In the genomic region with DNA sequence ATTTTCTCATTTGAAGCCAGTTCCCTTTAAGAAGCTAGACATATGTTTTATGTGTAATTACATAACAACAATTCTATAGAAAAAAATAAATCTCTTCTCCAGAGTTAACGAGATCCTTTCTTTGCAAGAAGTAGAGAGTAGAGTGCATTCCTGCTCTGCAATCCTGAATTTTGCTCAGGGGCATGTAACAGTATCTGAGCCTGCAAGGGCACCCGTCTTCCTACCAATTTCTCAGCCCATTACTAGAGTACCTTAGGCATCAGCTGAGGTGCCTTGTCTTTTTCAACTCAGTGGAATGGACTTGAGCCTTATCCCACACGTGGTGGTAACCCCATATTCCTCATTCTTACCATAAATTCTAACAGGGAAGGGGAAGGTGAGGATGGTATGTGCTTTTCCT, we compare ENCODE assay signal across 17 cellular contexts.
DNase-seq lines count a peak whose midpoint lies in the region; FAIRE-seq and TF ChIP-seq lines count a peak whose summit lies in the region.
"Had no signal": no experiment of that assay in that cellular context is flagged by ENCODE, and none has a peak within 500 bp of the region (broad histone marks: within the 10 kb centered on the region; RNA-seq: fewer than 3 reads in every experiment).

No MANE protein-coding gene starts in this region.

- H3K9ac ChIP-seq in SK-N-MC (ENCODE audit: insufficient read length), result no peak overlapping the region
- H3K9ac ChIP-seq in mesendoderm (ENCODE audit: low read length), result no peak overlapping the region
- H3K9ac ChIP-seq: BLaER1 treated with 17β-estradiol and CSF1 and Interleukin-3, amounts not matched to agents 10 nM and 100 nM had no signal

- no peaks in the 10 kb centered on the region for H3K79me2 ChIP-seq in mesendoderm (ENCODE audit: control insufficient read depth, insufficient read depth, low read length)

- H2BK15ac ChIP-seq in mesendoderm (replicated peaks; ENCODE audit: low read depth), result no peak overlapping the region

- H3K36me3 ChIP-seq in SK-N-MC (ENCODE audit: insufficient read depth, low read length) (no peaks in the 10 kb centered on the region), mesendoderm (ENCODE audit: control insufficient read depth, insufficient read depth, low read length) (no peaks in the 10 kb centered on the region), small intestine (ENCODE audit: control insufficient read depth in 2 of 2, insufficient read depth in 2 of 2, low read length in 2 of 2) (no peaks in the 10 kb centered on the region)
- H3K36me3 ChIP-seq: BLaER1 treated with 17β-estradiol and CSF1 and Interleukin-3, amounts not matched to agents 10 nM and 100 nM; HAP-1 had no signal

- no peak for FAIRE-seq in small intestine (lab: Jason Lieb, UNC)
- FAIRE-seq: GM18507 had no signal

- peaks cover 6% of the 10 kb centered on the region for H3K4me1 ChIP-seq in mesendoderm (ENCODE audit: control insufficient read depth, low read depth, low read length)
- no peaks in the 10 kb centered on the region for H3K4me1 ChIP-seq in small intestine (ENCODE audit: control insufficient read depth in 2 of 2, insufficient read depth in 1 of 2, low read depth in 1 of 2, low read length in 1 of 2)
- H3K4me1 ChIP-seq: BLaER1 treated with 17β-estradiol and CSF1 and Interleukin-3, amounts not matched to agents 10 nM and 100 nM; HAP-1 had no signal

- H3K27me3 ChIP-seq in mesendoderm (ENCODE audit: insufficient read depth, low read length, poor library complexity) (no peaks in the 10 kb centered on the region), small intestine (ENCODE audit: control insufficient read depth in 2 of 2, insufficient read depth in 2 of 2, low read length in 2 of 2) (no peaks in the 10 kb centered on the region)
- H3K27me3 ChIP-seq: BLaER1 treated with 17β-estradiol and CSF1 and Interleukin-3, amounts not matched to agents 10 nM and 100 nM had no signal

- DNase-seq in NCI-H146 treated with DMSO at 0.1 percent for 48 hours (lab: John Stamatoyannopoulos, UW; ENCODE audit: unreplicated experiment) (peak; percentile 5), NCI-H146 (lab: John Stamatoyannopoulos, UW) (no peak), ELF-1 (ENCODE audit: low read depth, low spot score) (peak; percentile 52), SK-N-MC (ENCODE audit: low read depth, low spot score) (peak; percentile 44), mesendoderm (peak; percentile 59), NCI-H226 (no peak), small intestine (no peak), GM20000 (ENCODE audit: low spot score) (no peak)
- DNase-seq: ACHN; Calu3; CD4-positive, alpha-beta T cell; DMS 273 treated with DMSO at 0.1 percent for 48 hours; GOT3 had no signal

- WGBS in mesendoderm (ENCODE audit: extremely low coverage, insufficient coverage, low lambda C conversion rate), result no CpG with 5 or more reads among the region's 3 CpGs
- WGBS in small intestine, 3 donors, result 54 to 66% (median 64%) methylated on average over 3 of the region's 3 CpGs

- no peaks in the 10 kb centered on the region for H3K79me1 ChIP-seq in mesendoderm (ENCODE audit: low read length)

- H3K18ac ChIP-seq in mesendoderm (ENCODE audit: low read length), result no peak overlapping the region

- no peak for TF ChIP-seq CTCF in GM20000 (IDR thresholded peaks at IDR 0.05; ENCODE audit: extremely low read depth, missing control alignments)

- H3K4me2 ChIP-seq in mesendoderm (ENCODE audit: low read length), result no peak overlapping the region
- H3K4me2 ChIP-seq: BLaER1 treated with 17β-estradiol and CSF1 and Interleukin-3, amounts not matched to agents 10 nM and 100 nM had no signal

- no peak overlapping the region for H3K56ac ChIP-seq in mesendoderm (ENCODE audit: low read length)

- H4K5ac ChIP-seq in mesendoderm (ENCODE audit: low read length), result no peak overlapping the region

- no peak overlapping the region for H4K8ac ChIP-seq in mesendoderm (ENCODE audit: low read depth, low read length)

- H2BK5ac ChIP-seq in mesendoderm (ENCODE audit: low read length), result no peak overlapping the region

- H2BK120ac ChIP-seq in mesendoderm (ENCODE audit: low read depth, low read length), result no peak overlapping the region

- H3K4ac ChIP-seq in mesendoderm (ENCODE audit: low read depth, low read length), result no peak overlapping the region

- H3K23ac ChIP-seq in mesendoderm (ENCODE audit: low read length), result no peak overlapping the region

- H3K9me3 ChIP-seq in SK-N-MC (ENCODE audit: low read depth, low read length), result no peaks in the 10 kb centered on the region
- no peaks in the 10 kb centered on the region for H3K9me3 ChIP-seq in small intestine (ENCODE audit: control insufficient read depth, low read depth)
- H3K9me3 ChIP-seq: BLaER1 treated with 17β-estradiol and CSF1 and Interleukin-3, amounts not matched to agents 10 nM and 100 nM; HAP-1 had no signal

- H2AK5ac ChIP-seq in mesendoderm (ENCODE audit: low read length), result no peak overlapping the region

- H3K27ac ChIP-seq in SK-N-MC, result no peak overlapping the region
- H3K27ac ChIP-seq in mesendoderm (ENCODE audit: low read depth, low read length), result no peak overlapping the region
- no peak overlapping the region for H3K27ac ChIP-seq in small intestine (ENCODE audit: low read depth in 1 of 2, low read length in 1 of 2)
- H3K27ac ChIP-seq: BLaER1 treated with 17β-estradiol and CSF1 and Interleukin-3, amounts not matched to agents 10 nM and 100 nM had no signal

- H3K4me3 ChIP-seq in SK-N-MC (no peak overlapping the region), mesendoderm (ENCODE audit: low read length) (no peak overlapping the region), small intestine (ENCODE audit: low read depth in 1 of 2, low read length in 2 of 2) (no peak overlapping the region)
- H3K4me3 ChIP-seq: BLaER1 treated with 17β-estradiol and CSF1 and Interleukin-3, amounts not matched to agents 10 nM and 100 nM; GM12878; HAP-1 had no signal

Comparison
In these comparisons a context has a peak if more than half of its experiments do, and no peak if none do; other contexts are left out.
1. DNase-seq: peak in NCI-H146 treated with DMSO at 0.1 percent for 48 hours (single experiment), ELF-1 (single experiment), SK-N-MC (single experiment) and mesendoderm (single experiment); none in NCI-H146 (single experiment), NCI-H226 (single experiment), small intestine (single experiment) and GM20000 (single experiment).